8 cellular contexts compared by ENCODE assay signal in genomic region chr11:31949733-31950200, GRCh38.
ATAC-seq and FAIRE-seq lines count a peak whose summit lies in the region.
"Not testable (repeated sequence)": the region's sequence is repeated elsewhere in the genome, so short reads cannot be mapped to it uniquely, and the experiment has no call there.

No MANE protein-coding gene starts in this region.

- peaks cover 25% of the 10 kb centered on the region for H3K4me1 Mint-ChIP-seq in T-helper 1 cell treated with Interleukin-12 subunit alpha and Interleukin-12 subunit beta and Interleukin-4 antibody, amounts not matched to agents 30 μg/mL and 1 μg/mL, for 36 hours (ENCODE audit: low read depth)

- peaks cover 15% of the 10 kb centered on the region for H3K36me3 Mint-ChIP-seq in T-helper 1 cell treated with Interleukin-12 subunit alpha and Interleukin-12 subunit beta and Interleukin-4 antibody, amounts not matched to agents 30 μg/mL and 1 μg/mL, for 36 hours (ENCODE audit: low read depth)

- peaks cover 30% of the 10 kb centered on the region for H3K27me3 Mint-ChIP-seq in T-helper 1 cell treated with Interleukin-12 subunit alpha and Interleukin-12 subunit beta and Interleukin-4 antibody, amounts not matched to agents 30 μg/mL and 1 μg/mL, for 36 hours (ENCODE audit: low read depth)

- peak overlapping the region; percentile 17 for H3K4me3 Mint-ChIP-seq in T-helper 1 cell treated with Interleukin-12 subunit alpha and Interleukin-12 subunit beta and Interleukin-4 antibody, amounts not matched to agents 30 μg/mL and 1 μg/mL, for 36 hours

- ATAC-seq in GM18499 (IDR thresholded peaks at IDR 0.05; ENCODE audit: insufficient read depth, unreplicated experiment) (peak; percentile 72), GM18909 (IDR thresholded peaks at IDR 0.05; ENCODE audit: poor library complexity, unreplicated experiment) (peak; percentile 79), GM21367 (IDR thresholded peaks at IDR 0.05; ENCODE audit: unreplicated experiment) (peak; percentile 72), HG02610 (IDR thresholded peaks at IDR 0.05; ENCODE audit: unreplicated experiment) (peak; percentile 79), HG03064 (IDR thresholded peaks at IDR 0.05; ENCODE audit: low read depth, unreplicated experiment) (peak; percentile 75), HG03432 (IDR thresholded peaks at IDR 0.05; ENCODE audit: unreplicated experiment) (peak; percentile 82)

- not testable (repeated sequence) for H3K9me3 Mint-ChIP-seq in T-helper 1 cell treated with Interleukin-12 subunit alpha and Interleukin-12 subunit beta and Interleukin-4 antibody, amounts not matched to agents 30 μg/mL and 1 μg/mL, for 36 hours

- FAIRE-seq in islet of Langerhans (lab: Jason Lieb, UNC): peak; percentile 51

- H3K27ac Mint-ChIP-seq in T-helper 1 cell treated with Interleukin-12 subunit alpha and Interleukin-12 subunit beta and Interleukin-4 antibody, amounts not matched to agents 30 μg/mL and 1 μg/mL, for 36 hours: peak overlapping the region; percentile 64

Comparison
In these comparisons a context has a peak if more than half of its experiments do, and no peak if none do; other contexts are left out.
1. Peak in every context shown above with its lines: ATAC-seq.